34 cellular contexts compared by ENCODE assay signal in genomic region chr11:131987703-131988102, GRCh38.
"Had no signal": no experiment of that assay in that cellular context is flagged by ENCODE, and none has a peak within 500 bp of the region (broad histone marks: within the 10 kb centered on the region; RNA-seq: fewer than 3 reads in every experiment).

No MANE protein-coding gene starts in this region.

- H3K4me2 ChIP-seq: neural progenitor cell, smooth muscle cell had no signal

- H3K9me3 ChIP-seq: adrenal gland, gastrocnemius medialis, psoas muscle, right atrium auricular region, thyroid gland, upper lobe of right lung had no signal

- H3K4me3 ChIP-seq: adrenal gland, gastrocnemius medialis, neural progenitor cell, psoas muscle, right atrium auricular region, smooth muscle cell, thyroid gland, upper lobe of right lung had no signal

- ATAC-seq: activated CD4-positive, CD25-positive, alpha-beta regulatory T cell treated with anti-CD3 and anti-CD28 coated beads, Interleukin-2, amount 50 U/mL, for 24 hours; gastrocnemius medialis; left colon; natural killer cell; psoas muscle; stimulated activated memory B cell treated with anti-CD40 and anti-IgM and Interleukin-4, amounts not matched to agents 10 μg/mL and 1 μg/mL and 100 μg/mL, for 72 hours; stimulated activated naive CD8-positive, alpha-beta T cell treated with anti-CD3 and anti-CD28 coated beads, Interleukin-15, amount 100 ng/mL, for 72 hours; T-helper 17 cell; upper lobe of right lung had no signal

- H2AFZ ChIP-seq: neural progenitor cell, parathyroid adenoma had no signal

- H3K4me1 ChIP-seq: adrenal gland, gastrocnemius medialis, parathyroid adenoma, psoas muscle, right atrium auricular region, thyroid gland, upper lobe of right lung had no signal

- DNase-seq: activated CD4-positive, alpha-beta T cell treated with anti-CD3 and anti-CD28 coated beads for 48 hours; activated CD4-positive, alpha-beta T cell treated with anti-CD3 and anti-CD28 coated beads, Interleukin-2, amount 50 U/mL, for 48 hours; activated CD8-positive, alpha-beta memory T cell treated with anti-CD3 and anti-CD28 coated beads for 24 hours; activated effector memory CD4-positive, alpha-beta T cell treated with anti-CD3 and anti-CD28 coated beads, Interleukin-2, amount 50 U/mL, for 16 hours; activated naive CD4-positive, alpha-beta T cell treated with anti-CD3 and anti-CD28 coated beads for 36 hours; activated naive CD8-positive, alpha-beta T cell treated with anti-CD3 and anti-CD28 coated beads for 36 hours; adrenal gland; aorta; caudate nucleus; endodermal cell; gastrocnemius medialis; glutamatergic neuron; islet precursor cell; left colon; mesendoderm; natural killer cell; occipital lobe; psoas muscle; stimulated activated CD4-positive, alpha-beta T cell treated with anti-CD3 and anti-CD28 coated beads, Interleukin-1b, Interleukin-23, amount 100 ng/mL, for 48 hours; stimulated activated CD4-positive, alpha-beta T cell treated with anti-CD3 and anti-CD28 coated beads, Interleukin-4, amount 100 ng/mL, for 4 hours; stimulated activated CD8-positive, alpha-beta memory T cell treated with anti-CD3 and anti-CD28 coated beads, Interleukin-4, amount 100 ng/mL, for 48 hours; stimulated activated naive CD8-positive, alpha-beta T cell treated with anti-CD3 and anti-CD28 coated beads, Interleukin-15, amount 100 ng/mL, for 72 hours; substantia nigra; T-helper 17 cell; T1000; thyroid gland; upper lobe of right lung; WERI-Rb-1 had no signal

- H3K27ac ChIP-seq: adrenal gland, gastrocnemius medialis, neural progenitor cell, parathyroid adenoma, psoas muscle, right atrium auricular region, thyroid gland, upper lobe of right lung, WERI-Rb-1 had no signal

- H3K9ac ChIP-seq: neural progenitor cell, parathyroid adenoma had no signal

- H3K27me3 ChIP-seq: adrenal gland, gastrocnemius medialis, neural progenitor cell, right atrium auricular region, thyroid gland, upper lobe of right lung had no signal

- H3K36me3 ChIP-seq: adrenal gland, gastrocnemius medialis, neural progenitor cell, right atrium auricular region, thyroid gland, upper lobe of right lung, WERI-Rb-1 had no signal
